In the genomic region with DNA sequence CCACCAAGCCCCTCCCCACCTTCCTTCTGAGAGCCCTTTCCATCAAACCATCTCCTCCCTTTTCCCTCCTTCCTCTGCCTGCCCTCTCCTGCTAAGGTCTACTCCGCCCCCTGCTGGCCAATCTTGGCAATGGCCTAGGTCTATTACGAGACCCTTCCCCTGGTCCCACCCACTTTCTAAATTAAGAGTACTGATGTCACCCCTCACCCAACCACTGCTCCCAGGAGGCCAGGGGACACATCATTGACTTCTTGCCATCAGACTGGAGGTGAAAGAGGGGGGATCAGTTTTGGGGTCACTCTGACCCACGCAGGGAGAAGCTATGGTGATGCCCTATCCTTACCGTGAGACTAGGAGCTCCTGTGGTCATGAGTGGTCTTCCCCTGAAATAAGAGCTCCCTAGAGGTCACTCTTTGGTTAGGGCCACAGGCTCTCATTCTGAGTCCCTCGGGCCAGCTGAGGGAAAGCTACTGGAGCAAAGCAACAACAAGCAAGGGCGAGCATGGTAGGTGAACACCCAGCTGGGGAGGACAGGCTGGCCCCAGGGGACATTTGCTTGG, we compare ENCODE assay signal across 9 cellular contexts. TPM values are rescaled to one million over a fixed set of nuclear protein-coding genes. Genes with fewer than 3 reads are reported as not detected.
DNase-seq lines count a peak whose midpoint lies in the region; ATAC-seq and TF ChIP-seq lines count a peak whose summit lies in the region.
"Had no signal": no experiment of that assay in that cellular context is flagged by ENCODE, and none has a peak within 500 bp of the region (broad histone marks: within the 10 kb centered on the region; RNA-seq: fewer than 3 reads in every experiment).

No MANE protein-coding gene starts in this region.

- H3K27me3 Mint-ChIP-seq in activated naive CD4-positive, alpha-beta T cell treated with anti-CD3 and anti-CD28 coated beads for 36 hours (ENCODE audit: low read depth) = peaks cover 14% of the 10 kb centered on the region

- peak; percentile 88 for TF ChIP-seq RAD21 in SK-N-SH (IDR thresholded peaks at IDR 0.05; ENCODE audit: low read length)

- H3K4me3 ChIP-seq in DOHH2 (ENCODE audit: low read length) (no peak overlapping the region), SK-N-SH (ENCODE audit: low read depth in 2 of 2, low read length in 1 of 2) (no peak overlapping the region; a peak in 1 of 4 replicates), prostate gland (no peak overlapping the region), aorta (ENCODE audit: low read length in 2 of 2) (no peak overlapping the region)

- no peak overlapping the region for H3K9ac ChIP-seq in SK-N-SH

- H3F3A ChIP-seq in DOHH2 (ENCODE audit: control insufficient read depth, insufficient read depth) (no peaks in the 10 kb centered on the region), SK-N-SH (replicated peaks; ENCODE audit: insufficient read depth) (peaks cover 12% of the 10 kb centered on the region)

- H3K9me3 Mint-ChIP-seq in activated naive CD4-positive, alpha-beta T cell treated with anti-CD3 and anti-CD28 coated beads for 36 hours = no peaks in the 10 kb centered on the region

- TF ChIP-seq POLR2A in prostate gland (IDR thresholded peaks at IDR 0.05) = no peak

- intact Hi-C loops in activated naive CD4-positive, alpha-beta T cell treated with anti-CD3 and anti-CD28 coated beads for 36 hours (cut with micrococcal nuclease) = loop anchor here (1.0 kb wide), 2 partner anchors 30 to 143 kb away; no protein-coding TSS in a partner anchor
- intact Hi-C loops in Right ventricle myocardium inferior (cut with DNase I) = loop anchor here (1.0 kb wide), 1 partner anchor 143 kb away; no protein-coding TSS in a partner anchor
- intact Hi-C loops in prostate gland (cut with DNase I) = loop anchor here (1.0 kb wide), 1 partner anchor 143 kb away; no protein-coding TSS in a partner anchor
- intact Hi-C loops in aorta (cut with DNase I) = loop anchor here (1.0 to 5.0 kb wide), 4 partner anchors 28 to 143 kb away; no protein-coding TSS in a partner anchor

- H3K36me3 Mint-ChIP-seq in activated naive CD4-positive, alpha-beta T cell treated with anti-CD3 and anti-CD28 coated beads for 36 hours (ENCODE audit: low read depth) = no peaks in the 10 kb centered on the region
- H3K36me3 Mint-ChIP-seq: activated naive CD8-positive, alpha-beta T cell had no signal

- no peaks in the 10 kb centered on the region for H3K36me3 ChIP-seq in DOHH2 (ENCODE audit: control insufficient read depth, low read length)
- no peaks in the 10 kb centered on the region for H3K36me3 ChIP-seq in SK-N-SH (replicated peaks in 1 of 2; ENCODE audit: control insufficient read depth in 1 of 2, insufficient read depth in 2 of 2, low read length in 1 of 2)
- no peaks in the 10 kb centered on the region for H3K36me3 ChIP-seq in prostate gland
- H3K36me3 ChIP-seq in aorta (ENCODE audit: control insufficient read depth in 1 of 2, insufficient read depth in 2 of 2, low read length in 1 of 2) = no peaks in the 10 kb centered on the region

- H3K4me1 ChIP-seq in DOHH2 (ENCODE audit: control insufficient read depth, low read length) (peaks cover 5% of the 10 kb centered on the region), SK-N-SH (ENCODE audit: control insufficient read depth in 1 of 2, insufficient read depth in 2 of 2, low read depth in 1 of 2, low read length in 1 of 2) (peaks cover 0 to 5% of the 10 kb centered on the region in 2 experiments; a peak in 1 of 4 replicates), prostate gland (replicated peaks) (no peaks in the 10 kb centered on the region), aorta (ENCODE audit: control insufficient read depth in 1 of 2, insufficient read depth in 2 of 2, low read length in 2 of 2) (peaks cover 0 to 8% of the 10 kb centered on the region in 2 donors)

- peak; percentile 97 for TF ChIP-seq CTCF in DOHH2 (IDR thresholded peaks at IDR 0.05; ENCODE audit: low read depth, low read length, poor library complexity, severe bottlenecking)
- peak; percentile 96 for TF ChIP-seq CTCF in SK-N-SH (IDR thresholded peaks at IDR 0.05)
- peak; percentile 75 to 92 (median 84) for TF ChIP-seq CTCF in prostate gland (IDR thresholded peaks at IDR 0.05)

- H3K4me3 Mint-ChIP-seq in activated naive CD4-positive, alpha-beta T cell treated with anti-CD3 and anti-CD28 coated beads for 36 hours = no peak overlapping the region
- H3K4me3 Mint-ChIP-seq: activated naive CD8-positive, alpha-beta T cell had no signal

- POLR2A ChIA-PET in SK-N-SH (lab: Yijun Ruan, JAX) = no interaction called here

- H3K27me3 ChIP-seq in DOHH2 (ENCODE audit: control insufficient read depth, low read length) (peaks cover 12% of the 10 kb centered on the region), SK-N-SH (ENCODE audit: insufficient read depth) (peaks cover 10% of the 10 kb centered on the region; the same call in 1 of the 2 replicates), prostate gland (replicated peaks; ENCODE audit: insufficient read depth) (no peaks in the 10 kb centered on the region), aorta (ENCODE audit: control insufficient read depth in 1 of 2, insufficient read depth in 2 of 2, low read length in 1 of 2) (no peaks in the 10 kb centered on the region)

- no peaks in the 10 kb centered on the region for H3K4me1 Mint-ChIP-seq in activated naive CD4-positive, alpha-beta T cell treated with anti-CD3 and anti-CD28 coated beads for 36 hours (ENCODE audit: low read depth)

- CTCF ChIA-PET in SK-N-SH (lab: Yijun Ruan, JAX) = interaction anchor here (0.6 to 16.0 kb wide), 65 partner anchors 9 to 859 kb away, joined by 3 to 336 read pairs (median 4); partner anchors contain the start of genes PGLYRP4, S100A12, S100A6 and S100A8
- CTCF ChIA-PET in activated naive CD4-positive, alpha-beta T cell treated with anti-CD3 and anti-CD28 coated beads for 36 hours (lab: Charles Lee) = interaction anchor here (0.6 to 5.2 kb wide), 35 partner anchors 9 to 569 kb away, joined by 3 to 127 read pairs (median 4); partner anchors contain the start of genes PGLYRP4, S100A4 and S100A9

- no peak overlapping the region for H2AFZ ChIP-seq in SK-N-SH (ENCODE audit: low read depth)

- H4K20me1 ChIP-seq in DOHH2 (ENCODE audit: control insufficient read depth, insufficient read depth, low read depth, low read length) (no peaks in the 10 kb centered on the region), SK-N-SH (ENCODE audit: insufficient read depth) (no peaks in the 10 kb centered on the region)

- H3K9me3 ChIP-seq in DOHH2 (ENCODE audit: control insufficient read depth, insufficient read depth, low read length) (no peaks in the 10 kb centered on the region), SK-N-SH (no peaks in the 10 kb centered on the region), prostate gland (no peaks in the 10 kb centered on the region), aorta (ENCODE audit: control insufficient read depth, low read length) (no peaks in the 10 kb centered on the region)

- WGBS in SK-N-SH (ENCODE audit: low lambda C conversion rate) = 42% methylated on average over 5 of the region's 6 CpGs
- 47% methylated on average over 6 of the region's 6 CpGs for WGBS in prostate gland
- WGBS in aorta, 2 donors = 28 to 30% methylated on average over 6 of the region's 6 CpGs

- no peak for TF ChIP-seq EP300 in SK-N-SH (IDR thresholded peaks at IDR 0.05; ENCODE audit: borderline replicate concordance in 1 of 2, low read depth in 1 of 2, low read length in 1 of 2)

- H3K27ac ChIP-seq in DOHH2 (ENCODE audit: low read depth, low read length) = no peak overlapping the region
- H3K27ac ChIP-seq in SK-N-SH (ENCODE audit: low read depth in 2 of 2, low read length in 1 of 2) = no peak overlapping the region
- no peak overlapping the region for H3K27ac ChIP-seq in prostate gland
- H3K27ac ChIP-seq in aorta (ENCODE audit: low read depth in 1 of 2, low read length in 2 of 2) = no peak overlapping the region

- DNase-seq in NCI-H1092 treated with DMSO at 0.1 percent for 48 hours (lab: John Stamatoyannopoulos, UW) (peak; percentile 90), SK-N-SH (peak; percentile 79), Right ventricle myocardium inferior (ENCODE audit: missing footprints) (peak; percentile 91), prostate gland (ENCODE audit: low spot score) (peak; percentile 27), aorta (peak; percentile 82 to 96)
- DNase-seq in activated naive CD4-positive, alpha-beta T cell treated with anti-CD3 and anti-CD28 coated beads for 36 hours = peak; percentile 89

- ATAC-seq in Right ventricle myocardium inferior (peak; percentile 50), aorta (ENCODE audit: low FRiP score) (peak; percentile 78), GM21786 (IDR thresholded peaks at IDR 0.05; ENCODE audit: unreplicated experiment) (no peak)

- H3K27ac Mint-ChIP-seq in activated naive CD4-positive, alpha-beta T cell treated with anti-CD3 and anti-CD28 coated beads for 36 hours = no peak overlapping the region
- H3K27ac Mint-ChIP-seq: activated naive CD8-positive, alpha-beta T cell had no signal

- H3K4me2 ChIP-seq in DOHH2 (ENCODE audit: low read length) (no peak overlapping the region), SK-N-SH (no peak overlapping the region)

- H3K79me2 ChIP-seq in DOHH2 (ENCODE audit: control insufficient read depth, low read length) = no peaks in the 10 kb centered on the region
- H3K79me2 ChIP-seq in SK-N-SH (ENCODE audit: insufficient read depth) = no peaks in the 10 kb centered on the region

- no peaks in the 10 kb centered on the region for H3K9me2 ChIP-seq in DOHH2 (replicated peaks; ENCODE audit: control insufficient read depth, low read length)
- H3K9me2 ChIP-seq in SK-N-SH = no peaks in the 10 kb centered on the region

RNA-seq across cellular contexts. Expression of gene S100A7, which starts 34.6 kb away (rescaled TPM):
- not detected in 2 replicates for polyA plus RNA-seq in SK-N-SH (2012; rRNA removed)
- polyA plus RNA-seq in SK-N-SH (2012; cell fraction: cytosol; rRNA removed) = not detected in 2 replicates
- polyA plus RNA-seq in SK-N-SH (2012; cell fraction: nucleus; rRNA removed) = not detected in 2 replicates
- total RNA-seq in activated naive CD4-positive, alpha-beta T cell treated with anti-CD3 and anti-CD28 coated beads for 36 hours = not detected
- total RNA-seq in Right ventricle myocardium inferior = not detected
- total RNA-seq in prostate gland = not detected
- total RNA-seq in aorta = not detected
- not detected for polyA plus RNA-seq in aorta

RNA-seq across cellular contexts. Expression of gene S100A6, which starts 40.7 kb away (rescaled TPM):
- polyA plus RNA-seq in SK-N-SH (2012; rRNA removed) = 844 and 895 TPM in 2 replicates
- polyA plus RNA-seq in SK-N-SH (2012; cell fraction: cytosol; rRNA removed) = 725 and 778 TPM in 2 replicates
- polyA plus RNA-seq in SK-N-SH (2012; cell fraction: nucleus; rRNA removed) = 349 and 492 TPM in 2 replicates
- total RNA-seq in activated naive CD4-positive, alpha-beta T cell treated with anti-CD3 and anti-CD28 coated beads for 36 hours = 100 to 1,000 TPM; 200 to 204 TPM
- total RNA-seq in Right ventricle myocardium inferior = 265 TPM
- 100 to 1,000 TPM; 184 to 279 TPM for total RNA-seq in prostate gland
- 1,000 to 10,000 TPM in 1 of 2 donors, 100 to 1,000 TPM in 1; 934 to 1,126 TPM for total RNA-seq in aorta
- 1,000 to 10,000 TPM; 3,932 to 5,181 TPM for polyA plus RNA-seq in aorta

RNA-seq across cellular contexts. Expression of gene S100A5, which starts 45.7 kb away (rescaled TPM):
- polyA plus RNA-seq in SK-N-SH (2012; rRNA removed) (0.15 TPM in 1 of 2 replicates, not detected in the other), aorta (not detected)
- 0.12 TPM in 1 of 2 replicates, not detected in the other for polyA plus RNA-seq in SK-N-SH (2012; cell fraction: cytosol; rRNA removed)
- polyA plus RNA-seq in SK-N-SH (2012; cell fraction: nucleus; rRNA removed) = not detected in 2 replicates
- total RNA-seq in activated naive CD4-positive, alpha-beta T cell treated with anti-CD3 and anti-CD28 coated beads for 36 hours = under 1 TPM; 0.89 to 0.93 TPM
- total RNA-seq in Right ventricle myocardium inferior (not detected), prostate gland (not detected), aorta (not detected)

RNA-seq across cellular contexts. Expression of gene S100A4, which starts 50.5 kb away (rescaled TPM):
- polyA plus RNA-seq in SK-N-SH (2012; rRNA removed) = 24.6 and 25.4 TPM in 2 replicates
- 19.7 and 25.3 TPM in 2 replicates for polyA plus RNA-seq in SK-N-SH (2012; cell fraction: cytosol; rRNA removed)
- 8.0 and 9.0 TPM in 2 replicates for polyA plus RNA-seq in SK-N-SH (2012; cell fraction: nucleus; rRNA removed)
- 10 to 100 TPM; 36.5 to 37.9 TPM for total RNA-seq in activated naive CD4-positive, alpha-beta T cell treated with anti-CD3 and anti-CD28 coated beads for 36 hours
- total RNA-seq in Right ventricle myocardium inferior = 164 TPM
- total RNA-seq in prostate gland = 10 to 100 TPM; 56.3 to 71.3 TPM
- total RNA-seq in aorta = 100 to 1,000 TPM; 406 to 967 TPM
- polyA plus RNA-seq in aorta = 1,000 to 10,000 TPM; 3,369 to 4,033 TPM

RNA-seq across cellular contexts. Expression of gene S100A3, which starts 54.0 kb away (rescaled TPM):
- polyA plus RNA-seq in SK-N-SH (2012; rRNA removed) (11.8 and 13.1 TPM in 2 replicates), aorta (10 to 100 TPM in 1 of 2 donors, 1 to 10 TPM in 1; 3.0 to 11.7 TPM)
- polyA plus RNA-seq in SK-N-SH (2012; cell fraction: cytosol; rRNA removed) = 7.1 and 10.2 TPM in 2 replicates
- 5.7 and 6.0 TPM in 2 replicates for polyA plus RNA-seq in SK-N-SH (2012; cell fraction: nucleus; rRNA removed)
- total RNA-seq in activated naive CD4-positive, alpha-beta T cell treated with anti-CD3 and anti-CD28 coated beads for 36 hours = not detected
- total RNA-seq in Right ventricle myocardium inferior (0.49 TPM), prostate gland (under 1 TPM in 1 of 2 donors, not detected in 1; 0.46 TPM), aorta (1 to 10 TPM; 2.3 to 3.8 TPM)

Comparison
In these comparisons a context has a peak if more than half of its experiments do, and no peak if none do; other contexts are left out.
1. DNase-seq: peak in every context shown above with its lines; median percentile 91 in Right ventricle myocardium inferior; 90 in NCI-H1092 treated with DMSO at 0.1 percent for 48 hours; 89 in activated naive CD4-positive, alpha-beta T cell treated with anti-CD3 and anti-CD28 coated beads for 36 hours; 89 in aorta; 79 in SK-N-SH; 27 in prostate gland.